ENCODE assay signal across 26 cellular contexts in the genomic region with DNA sequence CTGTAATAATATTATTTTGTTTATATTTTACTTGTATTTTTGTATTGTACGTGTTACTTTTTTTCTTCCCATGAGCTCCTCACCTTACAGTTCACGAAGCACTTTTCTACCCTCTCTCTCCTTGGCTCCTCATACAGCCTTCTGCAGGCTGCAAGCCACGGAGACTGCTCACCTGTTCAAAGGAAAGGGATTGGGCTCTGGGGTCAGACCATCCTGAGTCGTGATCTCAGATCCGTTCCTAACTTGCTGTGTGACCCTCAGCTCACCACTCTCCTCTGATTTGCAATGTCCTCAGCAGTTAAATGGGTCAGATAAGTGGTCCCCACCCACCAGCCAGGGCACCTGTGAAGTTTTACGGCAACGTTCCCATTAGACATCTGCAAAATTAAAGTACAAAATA. TPM values are rescaled to one million over a fixed set of nuclear protein-coding genes. Genes with fewer than 3 reads are reported as not detected.
"Had no signal": no experiment of that assay in that cellular context is flagged by ENCODE, and none has a peak within 500 bp of the region (broad histone marks: within the 10 kb centered on the region; RNA-seq: fewer than 3 reads in every experiment).

No MANE protein-coding gene starts in this region.

- H3K4me3 Mint-ChIP-seq: activated CD4-positive, alpha-beta T cell treated with anti-CD3 and anti-CD28 coated beads for 36 hours; activated naive CD4-positive, alpha-beta T cell treated with anti-CD3 and anti-CD28 coated beads, Interleukin-2, amount 10 ng/mL, durations not matched to agents 7 days and 5 days; activated naive CD8-positive, alpha-beta T cell treated with anti-CD3 and anti-CD28 coated beads, Interleukin-2, amount 50 U/mL, for 24 hours had no signal

- H3K27me3 ChIP-seq: right lobe of liver had no signal

- H3K36me3 ChIP-seq: cardiac muscle cell, left lung, right lobe of liver, tibial artery had no signal

- DNase-seq: activated B cell treated with CpG ODN at 0.5 μM for 24 hours; activated CD4-positive, alpha-beta T cell treated with anti-CD3 and anti-CD28 coated beads for 36 hours; activated CD4-positive, alpha-beta T cell treated with anti-CD3 and anti-CD28 coated beads, Interleukin-2, amount 50 U/mL, for 48 hours; activated CD8-positive, alpha-beta memory T cell treated with anti-CD3 and anti-CD28 coated beads, Interleukin-2, amount 50 U/mL, for 48 hours; activated naive CD4-positive, alpha-beta T cell treated with anti-CD3 and anti-CD28 coated beads, Interleukin-2, amount 10 ng/mL, durations not matched to agents 7 days and 5 days; activated naive CD8-positive, alpha-beta T cell treated with anti-CD3 and anti-CD28 coated beads, Interleukin-2, amount 50 U/mL, for 24 hours; activated T-cell treated with anti-CD3 and anti-CD28 coated beads, Interleukin-2, amount 50 U/mL, for 4 hours; cortex of kidney; erythroblast; foreskin fibroblast; kidney glomerular epithelial cell; left lung; naive thymus-derived CD4-positive, alpha-beta T cell; right lobe of liver; stimulated activated CD4-positive, alpha-beta T cell treated with anti-CD3 and anti-CD28 coated beads, Interleukin-2, amount 100 ng/mL, for 24 hours; stimulated activated naive CD8-positive, alpha-beta T cell treated with anti-CD3 and anti-CD28 coated beads, Interleukin-15, amount 100 ng/mL, for 72 hours; T1000; tibial artery had no signal

- H3K36me3 Mint-ChIP-seq: activated naive CD4-positive, alpha-beta T cell treated with anti-CD3 and anti-CD28 coated beads, Interleukin-2, amount 10 ng/mL, durations not matched to agents 7 days and 5 days; stimulated activated effector memory CD8-positive, alpha-beta T cell treated with anti-CD3 and anti-CD28 coated beads, Interleukin-12 subunit alpha, Interleukin-12 subunit beta, amount 100 ng/mL, for 72 hours had no signal

- ATAC-seq: activated CD4-positive, alpha-beta T cell treated with anti-CD3 and anti-CD28 coated beads for 36 hours; activated naive CD8-positive, alpha-beta T cell treated with anti-CD3 and anti-CD28 coated beads, Interleukin-2, amount 50 U/mL, for 24 hours; activated T-cell treated with anti-CD3 and anti-CD28 coated beads, Interleukin-2, amount 50 U/mL, for 4 hours; left lung; naive thymus-derived CD4-positive, alpha-beta T cell; stimulated activated effector memory CD8-positive, alpha-beta T cell treated with anti-CD3 and anti-CD28 coated beads, Interleukin-12 subunit alpha, Interleukin-12 subunit beta, amount 100 ng/mL, for 72 hours had no signal

- H3K4me3 ChIP-seq: cardiac muscle cell, left lung, lung, right lobe of liver, skin epidermis, tibial artery had no signal

- H3K27ac Mint-ChIP-seq: activated B cell treated with CpG ODN at 0.5 μM for 24 hours; activated CD4-positive, alpha-beta T cell treated with anti-CD3 and anti-CD28 coated beads for 36 hours; activated naive CD4-positive, alpha-beta T cell treated with anti-CD3 and anti-CD28 coated beads, Interleukin-2, amount 10 ng/mL, durations not matched to agents 7 days and 5 days; activated naive CD8-positive, alpha-beta T cell treated with anti-CD3 and anti-CD28 coated beads, Interleukin-2, amount 50 U/mL, for 24 hours; activated T-helper 2 cell treated with anti-CD3 and anti-CD28 coated beads, Interferon-gamma antibody, Interleukin-2, Interleukin-4, amounts not matched to agents 10 μg/mL and 5 μg/mL and 100 μg/mL, durations not matched to agents 14 hours and 24 hours and 36 hours; naive thymus-derived CD4-positive, alpha-beta T cell; stimulated activated effector memory CD8-positive, alpha-beta T cell treated with anti-CD3 and anti-CD28 coated beads, Interleukin-12 subunit alpha, Interleukin-12 subunit beta, amount 100 ng/mL, for 72 hours; stimulated activated naive CD8-positive, alpha-beta T cell treated with anti-CD3 and anti-CD28 coated beads, Interleukin-15, amount 100 ng/mL, for 72 hours had no signal

RNA-seq across cellular contexts. Expression of a gene that starts 54.1 kb away (rescaled TPM):
- total RNA-seq: activated B cell treated with CpG ODN at 0.5 μM for 24 hours; activated CD4-positive, alpha-beta T cell treated with anti-CD3 and anti-CD28 coated beads for 36 hours; activated CD8-positive, alpha-beta memory T cell treated with anti-CD3 and anti-CD28 coated beads for 36 hours; activated T-cell treated with anti-CD3 and anti-CD28 coated beads, Interleukin-2, amount 50 U/mL, for 4 hours; activated T-helper 2 cell treated with anti-CD3 and anti-CD28 coated beads, Interferon-gamma antibody, Interleukin-2, Interleukin-4, amounts not matched to agents 10 μg/mL and 5 μg/mL and 100 μg/mL, durations not matched to agents 14 hours and 24 hours and 36 hours; fibroblast of lung; right lobe of liver; T-helper 1 cell treated with Interleukin-12 subunit alpha and Interleukin-12 subunit beta and Interleukin-4 antibody, amounts not matched to agents 30 ng/mL and 1 ng/mL, for 36 hours had no signal
